Comparison of ENCODE assay signal across 20 cellular contexts in genomic region chr1:3474016-3474415, GRCh38. TPM values are rescaled to one million over a fixed set of nuclear protein-coding genes. Genes with fewer than 3 reads are reported as not detected.
DNase-seq lines count a peak whose midpoint lies in the region; FAIRE-seq and TF ChIP-seq lines count a peak whose summit lies in the region.
"Had no signal": no experiment of that assay in that cellular context is flagged by ENCODE, and none has a peak within 500 bp of the region (broad histone marks: within the 10 kb centered on the region; RNA-seq: fewer than 3 reads in every experiment).

No MANE protein-coding gene starts in this region.

- H3K18ac ChIP-seq in H1 (ENCODE audit: extremely low read depth, low read length) (no peak overlapping the region), neuronal stem cell (ENCODE audit: low read length) (peak overlapping the region; percentile 83)

- TF ChIP-seq POLR2A in GM12891 (IDR thresholded peaks at IDR 0.05; ENCODE audit: low read depth, low read length) (no peak), H1 (IDR thresholded peaks at IDR 0.05; ENCODE audit: control extremely low read depth in 1 of 2, low read depth in 2 of 2, low read length in 2 of 2) (no peak)

- H3K23me2 ChIP-seq in H1 (ENCODE audit: low read depth, low read length): peaks cover 5% of the 10 kb centered on the region; the same call in 1 of the 2 replicates

- H3K56ac ChIP-seq in H1 (replicated peaks; ENCODE audit: insufficient read length, low read depth, low read length): no peak overlapping the region

- H3K4me1 ChIP-seq in H1 (replicated peaks in 1 of 4; ENCODE audit: control insufficient read depth in 3 of 4, insufficient read depth in 4 of 4, low read length in 3 of 4) (peaks cover 0 to 22% (median 16%) of the 10 kb centered on the region in 4 experiments; a peak in 6 of 7 replicates), neuronal stem cell (ENCODE audit: control insufficient read depth in 2 of 2, insufficient read depth in 1 of 2, low read depth in 1 of 2, low read length in 2 of 2) (peaks cover 18 to 22% of the 10 kb centered on the region in 2 donors), ascending aorta (no peaks in the 10 kb centered on the region)

- H2AFZ ChIP-seq in H1 (ENCODE audit: low read length) (no peak overlapping the region), neuronal stem cell (ENCODE audit: low read length) (no peak overlapping the region)
- H2AFZ ChIP-seq: GM23248 had no signal

- H2BK5ac ChIP-seq in H1 (ENCODE audit: low read depth, low read length): peak overlapping the region; percentile 16; the same call in 1 of the 2 replicates
- H2BK5ac ChIP-seq in neuronal stem cell (ENCODE audit: low read length): no peak overlapping the region

- H3K36me3 ChIP-seq in H1 (ENCODE audit: control insufficient read depth in 2 of 4, insufficient read depth in 4 of 4, low read length in 3 of 4): peaks cover 0 to 20% (median 7%) of the 10 kb centered on the region in 4 experiments; a peak in 5 of 8 replicates
- peaks cover 0 to 4% of the 10 kb centered on the region in 2 donors for H3K36me3 ChIP-seq in neuronal stem cell (replicated peaks in 1 of 2; ENCODE audit: control insufficient read depth in 2 of 2, insufficient read depth in 2 of 2, low read length in 2 of 2)
- H3K36me3 ChIP-seq in ascending aorta: no peaks in the 10 kb centered on the region
- H3K36me3 ChIP-seq: BLaER1 had no signal

- no peak overlapping the region; the same call in 1 of the 2 replicates for H2AK5ac ChIP-seq in H1 (ENCODE audit: low read depth, low read length)
- no peak overlapping the region for H2AK5ac ChIP-seq in neuronal stem cell (ENCODE audit: low read depth, low read length)

- no peak for TF ChIP-seq RAD21 in H1 (IDR thresholded peaks at IDR 0.05 in 1 of 2, conservative IDR thresholded peaks at IDR 0.05 in 1 of 2; ENCODE audit: low read depth in 2 of 2, low read length in 2 of 2)

- CTCF ChIA-PET in H1 (lab: Charles Lee; ENCODE audit: partially characterized antibody): interaction anchor here (0.8 to 3.1 kb wide), 5 partner anchors 8 to 1057 kb away, joined by 3 to 25 read pairs (median 5); no protein-coding TSS in a partner anchor

- TF ChIP-seq CTCF in H1 (IDR thresholded peaks at IDR 0.05; ENCODE audit: control extremely low read depth in 1 of 3, insufficient read depth in 1 of 3, low read depth in 1 of 3, low read length in 3 of 3): no peak
- no peak for TF ChIP-seq CTCF in ascending aorta (IDR thresholded peaks at IDR 0.05)

- H3K4me3 ChIP-seq in H1 (ENCODE audit: extremely low read depth in 1 of 4, insufficient read depth in 2 of 4, low read depth in 3 of 4, low read length in 4 of 4) (no peak overlapping the region), neuronal stem cell (ENCODE audit: low read length in 2 of 2) (peak overlapping the region in 1 of 2 donors; percentile 65), ascending aorta (no peak overlapping the region)
- H3K4me3 ChIP-seq: A549, BLaER1, GM12878, GM23248 had no signal

- intact Hi-C loops in ascending aorta (cut with DNase I): no loop called here

- H4K8ac ChIP-seq in H1 (ENCODE audit: extremely low read depth, insufficient read depth, low read length) (no peak overlapping the region), neuronal stem cell (ENCODE audit: low read depth, low read length) (peak overlapping the region; percentile 86)

- no peak overlapping the region for H2BK20ac ChIP-seq in H1 (ENCODE audit: low read length)

- no peak for TF ChIP-seq EP300 in H1 (IDR thresholded peaks at IDR 0.05; ENCODE audit: borderline replicate concordance in 1 of 2, low read depth in 2 of 2, low read length in 2 of 2)

- H3K4me2 ChIP-seq in H1 (ENCODE audit: insufficient read depth in 1 of 2, low read depth in 2 of 2, low read length in 2 of 2) (no peak overlapping the region), neuronal stem cell (ENCODE audit: insufficient read depth, low read length, poor library complexity, severe bottlenecking) (no peak overlapping the region)
- H3K4me2 ChIP-seq: A549, BLaER1 had no signal

- H4K20me1 ChIP-seq in H1 (replicated peaks in 1 of 2; ENCODE audit: control insufficient read depth in 1 of 2, insufficient read depth in 2 of 2, low read length in 2 of 2): peaks cover 2 to 13% of the 10 kb centered on the region in 2 experiments

- H2BK12ac ChIP-seq in H1 (ENCODE audit: low read depth, low read length) (no peak overlapping the region), neuronal stem cell (ENCODE audit: low read length) (peak overlapping the region; percentile 46)

- H4K5ac ChIP-seq in H1 (ENCODE audit: insufficient read length, low read depth, low read length): no peak overlapping the region

- H2BK15ac ChIP-seq in H1 (ENCODE audit: low read length) (no peak overlapping the region), neuronal stem cell (ENCODE audit: low read length) (peak overlapping the region; percentile 85)

- H4K91ac ChIP-seq in H1 (replicated peaks; ENCODE audit: insufficient read length, low read length) (no peak overlapping the region), neuronal stem cell (ENCODE audit: low read depth, low read length, poor library complexity) (no peak overlapping the region)

- H3K27me3 ChIP-seq in H1 (replicated peaks in 1 of 4; ENCODE audit: control insufficient read depth in 3 of 4, extremely low read depth in 1 of 4, insufficient read depth in 3 of 4, low read length in 3 of 4): no peaks in the 10 kb centered on the region
- peaks cover 0 to 3% (median 0%) of the 10 kb centered on the region in 3 experiments for H3K27me3 ChIP-seq in neuronal stem cell (ENCODE audit: control insufficient read depth in 3 of 3, insufficient read depth in 3 of 3, low read depth in 1 of 3, low read length in 3 of 3)
- peaks cover 9% of the 10 kb centered on the region for H3K27me3 ChIP-seq in ascending aorta

- H2BK120ac ChIP-seq in H1 (replicated peaks; ENCODE audit: low read depth, low read length) (no peak overlapping the region), neuronal stem cell (ENCODE audit: low read depth, low read length) (no peak overlapping the region)

- no peaks in the 10 kb centered on the region for H3K79me2 ChIP-seq in H1 (ENCODE audit: control insufficient read depth in 1 of 2, insufficient read depth in 2 of 2, low read length in 2 of 2)

- no peaks in the 10 kb centered on the region for H3K9me3 ChIP-seq in H1 (ENCODE audit: insufficient read depth in 2 of 2, low read depth in 1 of 2, low read length in 1 of 2)
- peaks cover 0 to 8% of the 10 kb centered on the region in 2 donors for H3K9me3 ChIP-seq in neuronal stem cell (replicated peaks in 1 of 2; ENCODE audit: control insufficient read depth in 2 of 2, insufficient read depth in 1 of 2, low read depth in 1 of 2, low read length in 2 of 2)
- no peaks in the 10 kb centered on the region for H3K9me3 ChIP-seq in ascending aorta
- H3K9me3 ChIP-seq: A549, BLaER1 had no signal

- no peak overlapping the region for H3K9ac ChIP-seq in H1 (replicated peaks in 1 of 4; ENCODE audit: extremely low read depth in 1 of 4, low read depth in 3 of 4, low read length in 3 of 4)
- peak overlapping the region; percentile 72 for H3K9ac ChIP-seq in neuronal stem cell (ENCODE audit: low read depth, low read length, poor library complexity)
- H3K9ac ChIP-seq: BLaER1, GM23248 had no signal

- H3K14ac ChIP-seq in H1 (ENCODE audit: insufficient read length) (no peak overlapping the region), neuronal stem cell (ENCODE audit: low read length) (peak overlapping the region; percentile 97)

- FAIRE-seq in GM12891 (lab: Jason Lieb, UNC) (peak; percentile 28), HTR-8/SVneo (lab: Jason Lieb, UNC) (peak; percentile 85), H1 (lab: Jason Lieb, UNC) (no peak)
- FAIRE-seq: A549, GM12878, GM19239 had no signal

- H3K23ac ChIP-seq in H1 (ENCODE audit: insufficient read length) (no peak overlapping the region), neuronal stem cell (ENCODE audit: low read depth, low read length, poor library complexity) (peak overlapping the region; percentile 89)

- 88% methylated on average over 8 of the region's 8 CpGs; no CpG with 5 or more reads in 1 of the 2 experiments for WGBS in H1 (ENCODE audit: extremely low coverage in 1 of 2, insufficient coverage in 1 of 2, insufficient read length in 1 of 2, insufficient replicate concordance in 2 of 2, low coverage in 1 of 2, low lambda C conversion rate in 2 of 2, missing lambda C conversion rate in 1 of 2), 2 experiments
- WGBS in neuronal stem cell (ENCODE audit: extremely low coverage in 2 of 2, insufficient read length in 2 of 2, insufficient replicate concordance in 1 of 2), 2 donors: no CpG with 5 or more reads among the region's 8 CpGs

- H3K79me1 ChIP-seq in H1 (ENCODE audit: low read depth, low read length) (no peaks in the 10 kb centered on the region; the same call in 1 of the 2 replicates), neuronal stem cell (ENCODE audit: low read depth, low read length) (peaks cover 6% of the 10 kb centered on the region)

- POLR2A ChIA-PET in H1 (lab: Charles Lee; ENCODE audit: partially characterized antibody): interaction anchor here (3.7 kb wide), 1 partner anchor 20 kb away, joined by 26 read pairs; the partner anchor contains the start of gene ARHGEF16

- H3K4ac ChIP-seq in H1 (replicated peaks; ENCODE audit: insufficient read length, low read depth, low read length): peak overlapping the region; percentile 76
- peak overlapping the region; percentile 38 for H3K4ac ChIP-seq in neuronal stem cell (ENCODE audit: low read length)

- no peak overlapping the region for H3K27ac ChIP-seq in H1 (ENCODE audit: low read depth, low read length)
- no peak overlapping the region for H3K27ac ChIP-seq in neuronal stem cell (replicated peaks; ENCODE audit: low read length)
- no peak overlapping the region for H3K27ac ChIP-seq in ascending aorta
- H3K27ac ChIP-seq: A549, BLaER1, GM23248 had no signal

- DNase-seq in GM12891 (ENCODE audit: insufficient read length, low spot score): no peak
- no peak for DNase-seq in HTR-8/SVneo (ENCODE audit: insufficient read length, low spot score)
- no peak for DNase-seq in H1 (ENCODE audit: low read depth in 1 of 2, low spot score in 2 of 2)
- DNase-seq in neuronal stem cell (ENCODE audit: low spot score): no peak
- DNase-seq in ascending aorta (ENCODE audit: low spot score in 2 of 2): no peak
- DNase-seq in OCI-M1 (lab: John Stamatoyannopoulos, UW): no peak
- no peak for DNase-seq in HuH-7 (ENCODE audit: low spot score)
- DNase-seq: Calu3, Karpas-422, NCI-H1105, NCI-H2081, NCI-H2171 treated with DMSO at 0.1 percent for 48 hours, NCI-H446 treated with DMSO at 0.1 percent for 48 hours, NCI-H69, RPMI8226 had no signal

RNA-seq across cellular contexts. Expression of gene ARHGEF16, which starts 19.6 kb away (rescaled TPM):
- not detected for polyA plus RNA-seq in GM12891 (2012; ENCODE audit: low read depth, missing spikeins)
- total RNA-seq in H1 (2021; fragmentation: NEBNext Ultra II Directional; extraction: Animal tissue kit (Norgen Biotek cat#: 25700)): 20.0 and 20.7 TPM in 2 replicates
- polyA plus RNA-seq in H1 (2011; rRNA removed): 18.3 and 25.0 TPM in 2 replicates
- polyA plus RNA-seq in H1 (2011; cell fraction: cytosol; rRNA removed): 20.5 TPM
- polyA plus RNA-seq in H1 (2011; cell fraction: nucleus; rRNA removed): 55.6 TPM
- polyA plus RNA-seq in H1 (2012, experiment 1 of 2): 11.4 to 18.1 TPM (median 16.6 TPM) in 4 replicates
- polyA plus RNA-seq in H1 (2012, experiment 2 of 2): 15.7 TPM
- polyA plus RNA-seq in H1 (2013, experiment 1 of 2): 8.9 TPM
- 7.8 TPM for polyA plus RNA-seq in H1 (2013, experiment 2 of 2)
- polyA minus RNA-seq in H1 (2011; rRNA and poly(A)+ RNA removed): 32.5 and 33.4 TPM in 2 replicates
- 10.1 TPM for polyA minus RNA-seq in H1 (2011; cell fraction: cytosol; rRNA and poly(A)+ RNA removed)
- polyA minus RNA-seq in H1 (2011; cell fraction: nucleus; rRNA and poly(A)+ RNA removed): 24.2 TPM
- 1.5 TPM for polyA plus RNA-seq in neuronal stem cell (2013, experiment 1 of 2)
- 1.4 TPM for polyA plus RNA-seq in neuronal stem cell (2013, experiment 2 of 2)
- total RNA-seq in ascending aorta: not detected
- total RNA-seq: GM12878, GM23248 had no signal
- polyA plus RNA-seq: GM12878, GM23248 had no signal

Comparison
In these comparisons a context has a peak if more than half of its experiments do, and no peak if none do; other contexts are left out.
1. RNA of gene ARHGEF16, which starts 19.6 kb away (total RNA-seq): 20.0 to 20.7 TPM in H1; not detected in ascending aorta (single experiment); every median in the first group is over 10 times any median in the second.